In the genomic region with DNA sequence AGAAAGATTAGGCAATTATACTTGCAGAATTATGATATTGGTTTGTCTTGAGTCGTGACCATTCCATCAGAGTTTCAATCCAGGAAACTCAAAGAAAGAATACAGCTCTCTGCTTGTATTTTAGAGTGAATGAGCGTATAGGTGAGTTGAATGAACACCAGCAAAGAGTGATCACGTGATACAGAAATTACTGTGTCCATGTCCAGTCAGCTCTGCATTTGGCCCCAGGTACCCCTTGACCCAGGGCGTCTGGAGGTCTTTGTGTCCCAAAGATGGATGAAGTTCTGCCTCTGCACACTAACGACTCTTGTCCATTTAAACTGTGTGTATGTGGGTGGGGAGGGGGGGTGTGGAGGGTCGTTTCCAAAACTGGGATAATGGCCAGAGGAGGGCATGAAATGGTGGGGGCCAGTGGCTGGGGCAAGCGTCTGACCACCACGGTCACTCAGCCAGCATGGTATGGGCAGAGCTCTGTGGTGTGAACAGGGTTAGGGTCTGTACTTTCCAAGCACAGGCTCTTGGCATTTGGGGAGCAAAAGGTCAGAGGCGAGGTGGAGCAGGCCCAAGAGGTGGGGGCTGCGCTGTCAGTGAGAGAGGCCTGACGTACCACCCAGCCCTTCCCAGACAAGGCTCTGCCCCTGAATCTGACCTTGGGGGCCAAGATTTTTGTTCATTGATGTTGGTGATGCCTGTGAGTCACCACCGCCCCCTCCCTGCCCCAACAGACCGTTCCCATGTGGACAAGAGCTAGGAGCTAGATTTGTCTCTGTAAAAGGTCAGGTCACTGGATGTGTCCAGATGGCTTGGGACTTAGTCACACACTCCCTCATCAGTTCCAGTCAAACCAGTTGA, we compare ENCODE assay signal across 8 cellular contexts. TPM values are rescaled to one million over a fixed set of nuclear protein-coding genes. Genes with fewer than 3 reads are reported as not detected.
DNase-seq lines count a peak whose midpoint lies in the region; ATAC-seq and TF ChIP-seq lines count a peak whose summit lies in the region.

No MANE protein-coding gene starts in this region.

- no peak for TF ChIP-seq CTCF in fibroblast of villous mesenchyme (IDR thresholded peaks at IDR 0.05; ENCODE audit: insufficient read depth, low read depth, low read length)

- DNase-seq in EL (peak; percentile 89), fibroblast of villous mesenchyme (ENCODE audit: low read depth) (peak; percentile 90), renal cortical epithelial cell (ENCODE audit: low read depth) (peak; percentile 90), NCI-H187 (lab: John Stamatoyannopoulos, UW) (no peak), NOMO-1 treated with DMSO at 0.1 percent for 48 hours (lab: John Stamatoyannopoulos, UW; ENCODE audit: unreplicated experiment) (no peak), NAMALWA (ENCODE audit: low spot score) (no peak), OCI-M2 (lab: John Stamatoyannopoulos, UW; ENCODE audit: unreplicated experiment) (no peak)

- H3K4me3 ChIP-seq in fibroblast of villous mesenchyme (ENCODE audit: low read depth, low read length) = peak overlapping the region; percentile 58

- peak; percentile 18 for ATAC-seq in SK-N-SH treated with all-trans-retinoic acid at 6 μM for 48 hours

TF ChIP-seq in SK-N-SH treated with all-trans-retinoic acid at 6 μM for 48 hours, 23 proteins besides CTCF, POLR2A, EP300 and RAD21:
- TF ChIP-seq, protein P1, sequence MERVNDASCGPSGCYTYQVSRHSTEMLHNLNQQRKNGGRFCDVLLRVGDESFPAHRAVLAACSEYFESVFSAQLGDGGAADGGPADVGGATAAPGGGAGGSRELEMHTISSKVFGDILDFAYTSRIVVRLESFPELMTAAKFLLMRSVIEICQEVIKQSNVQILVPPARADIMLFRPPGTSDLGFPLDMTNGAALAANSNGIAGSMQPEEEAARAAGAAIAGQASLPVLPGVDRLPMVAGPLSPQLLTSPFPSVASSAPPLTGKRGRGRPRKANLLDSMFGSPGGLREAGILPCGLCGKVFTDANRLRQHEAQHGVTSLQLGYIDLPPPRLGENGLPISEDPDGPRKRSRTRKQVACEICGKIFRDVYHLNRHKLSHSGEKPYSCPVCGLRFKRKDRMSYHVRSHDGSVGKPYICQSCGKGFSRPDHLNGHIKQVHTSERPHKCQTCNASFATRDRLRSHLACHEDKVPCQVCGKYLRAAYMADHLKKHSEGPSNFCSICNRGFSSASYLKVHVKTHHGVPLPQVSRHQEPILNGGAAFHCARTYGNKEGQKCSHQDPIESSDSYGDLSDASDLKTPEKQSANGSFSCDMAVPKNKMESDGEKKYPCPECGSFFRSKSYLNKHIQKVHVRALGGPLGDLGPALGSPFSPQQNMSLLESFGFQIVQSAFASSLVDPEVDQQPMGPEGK (CRISPR knock-in tag; IDR thresholded peaks at IDR 0.05; ENCODE audit: borderline replicate concordance) = peak; percentile 68; the same call in 1 of the 2 replicates
- TF ChIP-seq ESRRG (CRISPR knock-in tag; IDR thresholded peaks at IDR 0.05) = no peak

RNA-seq across cellular contexts. Expression of a gene that starts 1.4 kb away (rescaled TPM):
- total RNA-seq in fibroblast of villous mesenchyme = 10.3 and 11.2 TPM in 2 replicates
- 9.9 and 19.6 TPM in 2 replicates for total RNA-seq in renal cortical epithelial cell

RNA-seq across cellular contexts. Expression of a gene that starts 15.6 kb away (rescaled TPM):
- total RNA-seq in fibroblast of villous mesenchyme (not detected in 2 replicates), renal cortical epithelial cell (0.65 TPM in 1 of 2 replicates, not detected in the other)

Comparison
In these comparisons a context has a peak if more than half of its experiments do, and no peak if none do; other contexts are left out.
1. DNase-seq: peak in EL (single experiment), fibroblast of villous mesenchyme (single experiment) and renal cortical epithelial cell (single experiment); none in NCI-H187 (0 of 2), NOMO-1 treated with DMSO at 0.1 percent for 48 hours (single experiment), NAMALWA (single experiment) and OCI-M2 (single experiment).